17 cellular contexts compared by ENCODE assay signal in the genomic region with DNA sequence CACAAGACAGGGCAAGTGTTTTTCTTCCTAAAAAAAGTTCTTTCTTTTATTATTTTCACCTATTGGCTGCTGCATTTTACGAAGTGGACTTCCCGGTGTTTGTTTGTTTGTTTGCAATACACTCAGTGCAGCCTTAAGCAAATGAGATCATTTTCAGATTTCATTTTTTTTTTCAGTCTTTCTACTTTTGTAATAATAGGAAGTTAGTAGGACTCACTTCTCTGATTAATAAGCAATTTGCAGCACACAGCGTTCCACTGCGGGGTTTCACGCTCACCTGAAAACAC.
DNase-seq lines count a peak whose midpoint lies in the region; ATAC-seq and TF ChIP-seq lines count a peak whose summit lies in the region.
"Had no signal": no experiment of that assay in that cellular context is flagged by ENCODE, and none has a peak within 500 bp of the region (broad histone marks: within the 10 kb centered on the region; RNA-seq: fewer than 3 reads in every experiment).

No MANE protein-coding gene starts in this region.

- no peaks in the 10 kb centered on the region for H3K9me2 ChIP-seq in GM23338 (ENCODE audit: insufficient read depth)

- no peak overlapping the region for H3K27ac ChIP-seq in CD4-positive, alpha-beta T cell (ENCODE audit: low read depth, low read length)
- H3K27ac ChIP-seq in GM23338 (ENCODE audit: low read depth) (peak overlapping the region; percentile 87; the same call in 1 of the 2 replicates), mesenchymal stem cell (ENCODE audit: low read length, poor library complexity, severe bottlenecking) (no peak overlapping the region)
- H3K27ac ChIP-seq: neutrophil had no signal

- no peaks in the 10 kb centered on the region for H3K27me3 ChIP-seq in CD4-positive, alpha-beta T cell (ENCODE audit: control insufficient read depth, insufficient read depth, low read length)
- H3K27me3 ChIP-seq in GM23338 (ENCODE audit: insufficient read depth) (no peaks in the 10 kb centered on the region), mesenchymal stem cell (ENCODE audit: control insufficient read depth in 1 of 2, insufficient read depth in 1 of 2, low read length in 2 of 2) (no peaks in the 10 kb centered on the region)
- H3K27me3 ChIP-seq: esophagus squamous epithelium, neutrophil, tibial artery had no signal

- peak overlapping the region; percentile 77 for H3K27ac Mint-ChIP-seq in CD4-positive, alpha-beta T cell
- H3K27ac Mint-ChIP-seq in GM23338 (no peak overlapping the region), brain (peak overlapping the region; percentile 23 to 86 (median 58)), progenitor cell of endocrine pancreas (peak overlapping the region; percentile 93)

- no peak overlapping the region for H3K18ac ChIP-seq in mesenchymal stem cell (ENCODE audit: low read depth in 1 of 2, low read length in 2 of 2)

- no peak overlapping the region for H2AFZ ChIP-seq in GM23338
- no peak overlapping the region for H2AFZ ChIP-seq in mesenchymal stem cell (ENCODE audit: low read depth, low read length)

- H2BK12ac ChIP-seq in mesenchymal stem cell (ENCODE audit: low read length in 2 of 2), result no peak overlapping the region

- WGBS in mesenchymal stem cell, result 98% methylated on average over 5 of the region's 5 CpGs

- no peak overlapping the region for H3K14ac ChIP-seq in mesenchymal stem cell (ENCODE audit: low read length in 2 of 2)

- H4K91ac ChIP-seq in mesenchymal stem cell (ENCODE audit: low read length), result no peak overlapping the region

- H3K36me3 ChIP-seq in GM23338 (ENCODE audit: insufficient read depth), result peaks cover 17% of the 10 kb centered on the region; the same call in 1 of the 2 replicates
- peaks cover 62 to 69% of the 10 kb centered on the region in 2 experiments for H3K36me3 ChIP-seq in mesenchymal stem cell (ENCODE audit: control insufficient read depth in 1 of 2, insufficient read depth in 2 of 2, low read depth in 1 of 2, low read length in 2 of 2)

- peaks cover 43% of the 10 kb centered on the region for H3K4me1 Mint-ChIP-seq in CD4-positive, alpha-beta T cell (ENCODE audit: low read depth)
- H3K4me1 Mint-ChIP-seq in GM23338 (peaks cover 44% of the 10 kb centered on the region), brain (peaks cover 60% of the 10 kb centered on the region), progenitor cell of endocrine pancreas (ENCODE audit: low read depth) (peaks cover 25% of the 10 kb centered on the region)

- H3K4me3 ChIP-seq in GM23338, result no peak overlapping the region
- H3K4me3 ChIP-seq in mesenchymal stem cell (ENCODE audit: insufficient read depth in 1 of 2, low read depth in 1 of 2, low read length in 2 of 2), result no peak overlapping the region
- H3K4me3 ChIP-seq: esophagus squamous epithelium, GM12878, tibial artery had no signal

- H3K9ac ChIP-seq in mesenchymal stem cell (ENCODE audit: low read length), result no peak overlapping the region

- H2BK15ac ChIP-seq in mesenchymal stem cell (ENCODE audit: low read depth, poor library complexity, severe bottlenecking), result no peak overlapping the region

- no peak for ATAC-seq in CD4-positive, alpha-beta T cell (ENCODE audit: poor library complexity)
- ATAC-seq in GM23338, result no peak
- no peak for ATAC-seq in HG02798 (IDR thresholded peaks at IDR 0.05; ENCODE audit: poor library complexity, unreplicated experiment)
- ATAC-seq: GM12878 had no signal

- no peaks in the 10 kb centered on the region for H3K9me3 ChIP-seq in CD4-positive, alpha-beta T cell (ENCODE audit: control insufficient read depth, low read length)
- H3K9me3 ChIP-seq in mesenchymal stem cell (ENCODE audit: control insufficient read depth, low read length), result no peaks in the 10 kb centered on the region
- H3K9me3 ChIP-seq: esophagus squamous epithelium, neutrophil, tibial artery had no signal

- H3K23ac ChIP-seq in mesenchymal stem cell (ENCODE audit: low read length in 2 of 2), result no peak overlapping the region

- no peak overlapping the region for H3K4me3 Mint-ChIP-seq in CD4-positive, alpha-beta T cell
- H3K4me3 Mint-ChIP-seq in GM23338 (no peak overlapping the region), brain (no peak overlapping the region), progenitor cell of endocrine pancreas (ENCODE audit: low read depth) (no peak overlapping the region)
- H3K4me3 Mint-ChIP-seq: activated T-helper 1 cell treated with anti-CD3 and anti-CD28 coated beads, Interleukin-12 subunit alpha, Interleukin-12 subunit beta, Interleukin-2, Interleukin-4 antibody, amounts not matched to agents 30 ng/mL and 10 ng/mL and 1 ng/mL, durations not matched to agents 14 hours and 24 hours and 36 hours had no signal

- no peak overlapping the region for H2AK5ac ChIP-seq in mesenchymal stem cell (ENCODE audit: low read length, severe bottlenecking)

- no peak for TF ChIP-seq CTCF in CD4-positive, alpha-beta T cell (IDR thresholded peaks at IDR 0.05)
- TF ChIP-seq CTCF in GM23338 (conservative IDR thresholded peaks at IDR 0.05; ENCODE audit: low read depth in 2 of 2), result 0 out of 4 replicates have a peak, but pooled peaks of 1 of the 2 experiments have one; percentile 4
- no peak for TF ChIP-seq CTCF in brain (conservative IDR thresholded peaks at IDR 0.05)
- TF ChIP-seq CTCF in progenitor cell of endocrine pancreas (IDR thresholded peaks at IDR 0.05; ENCODE audit: unreplicated experiment), result no peak

- no peaks in the 10 kb centered on the region for H3K9me3 Mint-ChIP-seq in CD4-positive, alpha-beta T cell
- H3K9me3 Mint-ChIP-seq in GM23338, result no peaks in the 10 kb centered on the region; the same call in 1 of the 3 replicates
- no peaks in the 10 kb centered on the region for H3K9me3 Mint-ChIP-seq in brain
- no peaks in the 10 kb centered on the region for H3K9me3 Mint-ChIP-seq in progenitor cell of endocrine pancreas (ENCODE audit: low read depth)
- H3K9me3 Mint-ChIP-seq: activated T-helper 1 cell treated with anti-CD3 and anti-CD28 coated beads, Interleukin-12 subunit alpha, Interleukin-12 subunit beta, Interleukin-2, Interleukin-4 antibody, amounts not matched to agents 30 ng/mL and 10 ng/mL and 1 ng/mL, durations not matched to agents 14 hours and 24 hours and 36 hours had no signal

- peaks cover 7% of the 10 kb centered on the region; the same call in 1 of the 2 replicates for H3F3A ChIP-seq in GM23338 (replicated peaks; ENCODE audit: low read depth)

- no peak overlapping the region for H3K4ac ChIP-seq in mesenchymal stem cell (ENCODE audit: low read depth in 1 of 2, low read length in 2 of 2)

- H4K20me1 ChIP-seq in GM23338 (replicated peaks; ENCODE audit: insufficient read depth), result no peaks in the 10 kb centered on the region; the same call in 1 of the 2 replicates

- H2BK5ac ChIP-seq in mesenchymal stem cell (ENCODE audit: low read depth, low read length, poor library complexity, severe bottlenecking), result no peak overlapping the region

- no peaks in the 10 kb centered on the region for H3K27me3 Mint-ChIP-seq in CD4-positive, alpha-beta T cell
- peaks cover 37% of the 10 kb centered on the region for H3K27me3 Mint-ChIP-seq in GM23338 (ENCODE audit: insufficient read depth, low read depth, poor library complexity)
- H3K27me3 Mint-ChIP-seq in brain, result no peaks in the 10 kb centered on the region
- H3K27me3 Mint-ChIP-seq in progenitor cell of endocrine pancreas, result no peaks in the 10 kb centered on the region

- peaks cover 27% of the 10 kb centered on the region for H3K79me1 ChIP-seq in mesenchymal stem cell (replicated peaks; ENCODE audit: low read length, poor library complexity, severe bottlenecking)

- DNase-seq in CD4-positive, alpha-beta T cell, result no peak
- DNase-seq in GM23338 (ENCODE audit: low spot score), result no peak
- no peak for DNase-seq in progenitor cell of endocrine pancreas (ENCODE audit: low spot score, unreplicated experiment)
- no peak for DNase-seq in mesenchymal stem cell
- no peak for DNase-seq in HPDE6-E6E7 (ENCODE audit: extremely low spot score)
- DNase-seq: AML-193, DMS 273 treated with DMSO at 0.1 percent for 48 hours, esophagus squamous epithelium, GDM1, NCI-H1436, SHP77 treated with DMSO at 0.1 percent for 48 hours, tibial artery had no signal

- CTCF ChIA-PET in CD4-positive, alpha-beta T cell (lab: Charles Lee), result no interaction called here

- peaks cover 54% of the 10 kb centered on the region for H3K36me3 Mint-ChIP-seq in CD4-positive, alpha-beta T cell (ENCODE audit: low read depth)
- H3K36me3 Mint-ChIP-seq in GM23338 (ENCODE audit: low read depth) (peaks cover 50% of the 10 kb centered on the region), brain (peaks cover 56% of the 10 kb centered on the region), progenitor cell of endocrine pancreas (ENCODE audit: insufficient read depth) (peaks cover 34% of the 10 kb centered on the region)

- no peak overlapping the region for H4K8ac ChIP-seq in mesenchymal stem cell (ENCODE audit: low read length)

- intact Hi-C loops in CD4-positive, alpha-beta T cell (cut with DNase I, micrococcal nuclease), result loop anchor here in 1 of 2 experiments (10.0 kb wide), 1 partner anchor 396 kb away; no protein-coding TSS in a partner anchor

- H3K79me2 ChIP-seq in GM23338 (replicated peaks; ENCODE audit: insufficient read depth), result peaks cover 7% of the 10 kb centered on the region; the same call in 1 of the 2 replicates

- peaks cover 31% of the 10 kb centered on the region for H3K4me1 ChIP-seq in GM23338 (ENCODE audit: insufficient read depth)
- H3K4me1 ChIP-seq in mesenchymal stem cell (ENCODE audit: control insufficient read depth, insufficient read depth, low read depth, low read length), result peaks cover 27% of the 10 kb centered on the region

- H3K4me2 ChIP-seq in GM23338 (no peak overlapping the region), mesenchymal stem cell (ENCODE audit: low read length, poor library complexity, severe bottlenecking) (no peak overlapping the region)

- POLR2A ChIA-PET in CD4-positive, alpha-beta T cell (lab: Charles Lee), result no interaction called here

- no peak overlapping the region for H2BK120ac ChIP-seq in mesenchymal stem cell (ENCODE audit: low read depth, low read length)

TF ChIP-seq in GM23338, 12 proteins besides CTCF, POLR2A, EP300 and RAD21 (continues in another document):
- TF ChIP-seq EZH2 (IDR thresholded peaks at IDR 0.05; ENCODE audit: low read depth, unreplicated experiment) (no peak), ZNF114 (CRISPR knock-in tag; IDR thresholded peaks at IDR 0.05) (no peak), NANOG (IDR thresholded peaks at IDR 0.05; ENCODE audit: borderline replicate concordance) (no peak), POLR2AphosphoS5 (IDR thresholded peaks at IDR 0.05; ENCODE audit: low read depth) (no peak), JUNB (IDR thresholded peaks at IDR 0.05; ENCODE audit: unreplicated experiment) (no peak), ZNF331 (CRISPR knock-in tag; IDR thresholded peaks at IDR 0.05; ENCODE audit: low read depth) (no peak), CREB1 (CRISPR knock-in tag; IDR thresholded peaks at IDR 0.05; ENCODE audit: low read depth) (no peak), STAT1 (IDR thresholded peaks at IDR 0.05; ENCODE audit: unreplicated experiment) (no peak), EZH2phosphoT487 (IDR thresholded peaks at IDR 0.05; ENCODE audit: unreplicated experiment) (no peak)
